Comparison of ENCODE assay signal across 25 cellular contexts in genomic region chr11:23236846-23237550, GRCh38.
DNase-seq lines count a peak whose midpoint lies in the region; ATAC-seq and TF ChIP-seq lines count a peak whose summit lies in the region.
"Had no signal": no experiment of that assay in that cellular context is flagged by ENCODE, and none has a peak within 500 bp of the region (broad histone marks: within the 10 kb centered on the region; RNA-seq: fewer than 3 reads in every experiment).

No MANE protein-coding gene starts in this region.

- in situ Hi-C loops in GM23248 (cut with MboI) = no loop called here

- H3K36me3 ChIP-seq in GM23248 (ENCODE audit: low read depth) (no peaks in the 10 kb centered on the region), smooth muscle cell (ENCODE audit: low read depth) (no peaks in the 10 kb centered on the region)
- H3K36me3 ChIP-seq: colonic mucosa, ovary, thoracic aorta had no signal

- 6 to 10% methylated on average over 2 of the region's 2 CpGs for WGBS in GM23248 (ENCODE audit: low coverage in 1 of 2, low lambda C conversion rate in 2 of 2, missing lambda C conversion rate in 2 of 2), 2 experiments
- 67% methylated on average over 2 of the region's 2 CpGs for WGBS in smooth muscle cell (ENCODE audit: low lambda C conversion rate)

- H3F3A ChIP-seq in GM23248 (ENCODE audit: insufficient read depth) (peaks cover 13% of the 10 kb centered on the region; the same call in 1 of the 2 replicates), smooth muscle cell (ENCODE audit: low read depth) (no peaks in the 10 kb centered on the region)

- no peaks in the 10 kb centered on the region for H3K9me3 ChIP-seq in GM23248 (ENCODE audit: low read depth)
- no peaks in the 10 kb centered on the region for H3K9me3 ChIP-seq in smooth muscle cell (replicated peaks; ENCODE audit: low read depth)
- H3K9me3 ChIP-seq: colonic mucosa, ovary, thoracic aorta had no signal

- no peak for ATAC-seq in effector memory CD8-positive, alpha-beta T cell (replicated peaks)
- ATAC-seq: HepG2, right cardiac atrium had no signal

- H3K9me2 ChIP-seq in GM23248 (ENCODE audit: insufficient read depth) = peaks cover 4% of the 10 kb centered on the region

- peak; percentile 67 for DNase-seq in GM23248
- peak; percentile 84 for DNase-seq in amniotic epithelial cell (ENCODE audit: low read depth)
- DNase-seq in fibroblast of peridontal ligament (ENCODE audit: extremely low read depth) = peak; percentile 26
- DNase-seq in smooth muscle cell (lab: John Stamatoyannopoulos, UW; ENCODE audit: unreplicated experiment) = no peak
- no peak for DNase-seq in effector memory CD8-positive, alpha-beta T cell
- DNase-seq in COLO829 (ENCODE audit: low spot score) = no peak
- DNase-seq in osteocyte (ENCODE audit: extremely low spot score, unreplicated experiment) = no peak
- DNase-seq: activated CD4-positive, alpha-beta T cell treated with anti-CD3 and anti-CD28 coated beads for 1 hour; activated gamma-delta T cell treated with Interleukin-2 at 50 U/mL for 16 hours; activated T-cell treated with anti-CD3 and anti-CD28 coated beads, Interleukin-2, amount 50 U/mL, for 1 hour; CD8-positive, alpha-beta memory T cell; colonic mucosa; endodermal cell; GF-D8; naive B cell; NCI-H1092 treated with DMSO at 0.1 percent for 48 hours; NCI-H187 treated with DMSO at 0.1 percent for 48 hours; ovary; right cardiac atrium; stimulated activated CD4-positive, alpha-beta T cell treated with anti-CD3 and anti-CD28 coated beads, Interleukin-4, amount 100 ng/mL, for 4 hours; stimulated activated naive CD4-positive, alpha-beta T cell treated with Interleukin-2 at 50 U/mL for 16 hours had no signal

- no peak overlapping the region for H2AFZ ChIP-seq in GM23248
- no peak overlapping the region for H2AFZ ChIP-seq in smooth muscle cell (ENCODE audit: low read depth)

- no peak overlapping the region for H3K27ac Mint-ChIP-seq in effector memory CD8-positive, alpha-beta T cell
- no peak overlapping the region for H3K27ac Mint-ChIP-seq in osteocyte (ENCODE audit: unreplicated experiment)
- H3K27ac Mint-ChIP-seq: CD8-positive, alpha-beta memory T cell; endodermal cell; naive B cell; T-helper 1 cell treated with Interleukin-12 subunit alpha and Interleukin-12 subunit beta and Interleukin-4 antibody, amounts not matched to agents 30 μg/mL and 1 μg/mL, for 36 hours had no signal

- no peaks in the 10 kb centered on the region for H3K36me3 Mint-ChIP-seq in effector memory CD8-positive, alpha-beta T cell (ENCODE audit: insufficient read depth)
- no peaks in the 10 kb centered on the region for H3K36me3 Mint-ChIP-seq in osteocyte (ENCODE audit: unreplicated experiment)
- H3K36me3 Mint-ChIP-seq: naive B cell had no signal

- H3K27me3 ChIP-seq in GM23248 (replicated peaks; ENCODE audit: insufficient read depth) (no peaks in the 10 kb centered on the region), smooth muscle cell (ENCODE audit: low read depth) (no peaks in the 10 kb centered on the region)
- H3K27me3 ChIP-seq: colonic mucosa, ovary had no signal

- no peaks in the 10 kb centered on the region for H3K79me2 ChIP-seq in GM23248 (ENCODE audit: insufficient read depth)
- no peaks in the 10 kb centered on the region for H3K79me2 ChIP-seq in smooth muscle cell (ENCODE audit: low read depth)

- H3K27ac ChIP-seq in GM23248 = no peak overlapping the region
- H3K27ac ChIP-seq in smooth muscle cell (ENCODE audit: low read depth) = peak overlapping the region; percentile 23
- H3K27ac ChIP-seq: colonic mucosa, ovary, SK-N-MC, thoracic aorta had no signal

- H3K4me3 ChIP-seq in GM23248 (no peak overlapping the region), smooth muscle cell (no peak overlapping the region)
- H3K4me3 ChIP-seq: colonic mucosa, ovary, SK-N-MC, thoracic aorta had no signal

- no peak overlapping the region for H3K4me3 Mint-ChIP-seq in effector memory CD8-positive, alpha-beta T cell
- no peak overlapping the region for H3K4me3 Mint-ChIP-seq in osteocyte (ENCODE audit: unreplicated experiment)
- H3K4me3 Mint-ChIP-seq: CD8-positive, alpha-beta memory T cell; endodermal cell; naive B cell; T-helper 1 cell treated with Interleukin-12 subunit alpha and Interleukin-12 subunit beta and Interleukin-4 antibody, amounts not matched to agents 30 μg/mL and 1 μg/mL, for 36 hours had no signal

- H3K27me3 Mint-ChIP-seq in effector memory CD8-positive, alpha-beta T cell = no peaks in the 10 kb centered on the region
- peaks cover 3% of the 10 kb centered on the region for H3K27me3 Mint-ChIP-seq in osteocyte (ENCODE audit: unreplicated experiment)
- H3K27me3 Mint-ChIP-seq: CD8-positive, alpha-beta memory T cell; naive B cell had no signal

- H3K4me2 ChIP-seq in GM23248 (ENCODE audit: unreplicated experiment) (peak overlapping the region; percentile 31), smooth muscle cell (no peak overlapping the region)

- peaks cover 0 to 4% of the 10 kb centered on the region in 2 donors for H3K9me3 Mint-ChIP-seq in effector memory CD8-positive, alpha-beta T cell
- no peaks in the 10 kb centered on the region for H3K9me3 Mint-ChIP-seq in osteocyte (ENCODE audit: unreplicated experiment)
- H3K9me3 Mint-ChIP-seq: endodermal cell had no signal

- peaks cover 23% of the 10 kb centered on the region for H3K4me1 ChIP-seq in GM23248 (ENCODE audit: insufficient read depth)
- H3K4me1 ChIP-seq in smooth muscle cell (ENCODE audit: low read depth) = no peaks in the 10 kb centered on the region
- H3K4me1 ChIP-seq: colonic mucosa had no signal

- no peaks in the 10 kb centered on the region for H3K4me1 Mint-ChIP-seq in effector memory CD8-positive, alpha-beta T cell (ENCODE audit: low read depth in 2 of 2)
- H3K4me1 Mint-ChIP-seq in osteocyte (ENCODE audit: unreplicated experiment) = peaks cover 14% of the 10 kb centered on the region
- H3K4me1 Mint-ChIP-seq: CD8-positive, alpha-beta memory T cell; naive B cell had no signal

- TF ChIP-seq CTCF in smooth muscle cell (IDR thresholded peaks at IDR 0.05; ENCODE audit: borderline replicate concordance, insufficient read depth, poor library complexity, severe bottlenecking) (no peak), osteocyte (IDR thresholded peaks at IDR 0.05) (no peak)

- H3K9ac ChIP-seq in GM23248 (no peak overlapping the region), smooth muscle cell (ENCODE audit: low read depth) (no peak overlapping the region)

- H4K20me1 ChIP-seq in GM23248 (ENCODE audit: insufficient read depth) (no peaks in the 10 kb centered on the region), smooth muscle cell (ENCODE audit: low read depth) (no peaks in the 10 kb centered on the region)

Comparison
In these comparisons a context has a peak if more than half of its experiments do, and no peak if none do; other contexts are left out.
1. DNase-seq: peak in GM23248 (single experiment), amniotic epithelial cell (single experiment) and fibroblast of peridontal ligament (single experiment); none in smooth muscle cell (single experiment), effector memory CD8-positive, alpha-beta T cell (0 of 3), COLO829 (single experiment) and osteocyte (single experiment).